Comparison of ENCODE assay signal across 11 cellular contexts in genomic region chr7:23072043-23072442, GRCh38. TPM values are rescaled to one million over a fixed set of nuclear protein-coding genes. Genes with fewer than 3 reads are reported as not detected.
DNase-seq lines count a peak whose midpoint lies in the region; TF ChIP-seq lines count a peak whose summit lies in the region.
"Had no signal": no experiment of that assay in that cellular context is flagged by ENCODE, and none has a peak within 500 bp of the region (broad histone marks: within the 10 kb centered on the region; RNA-seq: fewer than 3 reads in every experiment).

No MANE protein-coding gene starts in this region.

- no peak overlapping the region for H3K4me2 ChIP-seq in mesendoderm (ENCODE audit: low read length)

- H3K36me3 ChIP-seq in BJ (ENCODE audit: control insufficient read depth, insufficient read depth, low read length) (no peaks in the 10 kb centered on the region), brain microvascular endothelial cell (replicated peaks) (no peaks in the 10 kb centered on the region), mesendoderm (ENCODE audit: control insufficient read depth, insufficient read depth, low read length) (no peaks in the 10 kb centered on the region)

- H2BK15ac ChIP-seq in mesendoderm (replicated peaks; ENCODE audit: low read depth), result no peak overlapping the region

- no peak overlapping the region for H3K23ac ChIP-seq in mesendoderm (ENCODE audit: low read length)

- no peak overlapping the region for H4K8ac ChIP-seq in mesendoderm (ENCODE audit: low read depth, low read length)

- H3K4ac ChIP-seq in mesendoderm (ENCODE audit: low read depth, low read length), result no peak overlapping the region

- no peak overlapping the region for H3K27ac ChIP-seq in brain microvascular endothelial cell
- H3K27ac ChIP-seq in mesendoderm (ENCODE audit: low read depth, low read length), result no peak overlapping the region

- no peak for DNase-seq in BJ (ENCODE audit: low read depth)
- peak; percentile 69 for DNase-seq in LHCN-M2 (ENCODE audit: low read depth)
- no peak for DNase-seq in brain microvascular endothelial cell
- peak; percentile 48 for DNase-seq in mesendoderm
- DNase-seq in GM13977 (ENCODE audit: low spot score), result no peak
- DNase-seq in NK-92 (lab: John Stamatoyannopoulos, UW; ENCODE audit: unreplicated experiment), result no peak
- no peak for DNase-seq in stimulated activated naive CD4-positive, alpha-beta T cell treated with Interleukin-2 at 50 U/mL for 16 hours (lab: John Stamatoyannopoulos, UW)
- no peak for DNase-seq in GM19240 (ENCODE audit: insufficient read length, low spot score)
- DNase-seq: amygdala, MM.1S, T-helper 17 cell had no signal

- no peak overlapping the region for H2BK120ac ChIP-seq in mesendoderm (ENCODE audit: low read depth, low read length)

- no peaks in the 10 kb centered on the region for H3K27me3 ChIP-seq in BJ (ENCODE audit: control insufficient read depth, insufficient read depth, low read length)
- no peaks in the 10 kb centered on the region for H3K27me3 ChIP-seq in brain microvascular endothelial cell (replicated peaks)
- no peaks in the 10 kb centered on the region for H3K27me3 ChIP-seq in mesendoderm (ENCODE audit: insufficient read depth, low read length, poor library complexity)

- in situ Hi-C loops in brain microvascular endothelial cell (cut with HindIII; ENCODE audit: low pct_ligation_motif_present, low sequenced_read_pairs), result loop anchor here (25.0 kb wide), 2 partner anchors 210 to 510 kb away; no protein-coding TSS in a partner anchor
- in situ Hi-C loops in GM13977 (cut with MboI; ENCODE audit: low pct_unique_long_range_greater_than_20kb, low sequenced_read_pairs, unreplicated experiment), result loop anchor here (25.0 kb wide), 1 partner anchor 335 kb away; the partner anchor contains the start of gene IL6

- CTCF ChIA-PET in BJ (lab: Yijun Ruan, JAX), result interaction anchor here (0.6 to 1.0 kb wide), 3 partner anchors 14 to 123 kb away, joined by 3 read pairs; no protein-coding TSS in a partner anchor

- H2BK5ac ChIP-seq in mesendoderm (ENCODE audit: low read length), result no peak overlapping the region

- POLR2A ChIA-PET in BJ (lab: Charles Lee), result no interaction called here

- no CpG with 5 or more reads among the region's 1 CpG for WGBS in mesendoderm (ENCODE audit: extremely low coverage, insufficient coverage, low lambda C conversion rate)

- no peak overlapping the region for H3K56ac ChIP-seq in mesendoderm (ENCODE audit: low read length)

- no peaks in the 10 kb centered on the region for H3K79me2 ChIP-seq in mesendoderm (ENCODE audit: control insufficient read depth, insufficient read depth, low read length)

- H3K4me3 ChIP-seq in BJ (ENCODE audit: low read depth, low read length) (no peak overlapping the region), brain microvascular endothelial cell (ENCODE audit: low read depth, low read length) (no peak overlapping the region), mesendoderm (ENCODE audit: low read length) (no peak overlapping the region)

- peaks cover 2% of the 10 kb centered on the region for H3K4me1 ChIP-seq in mesendoderm (ENCODE audit: control insufficient read depth, low read depth, low read length)

- H4K5ac ChIP-seq in mesendoderm (ENCODE audit: low read length), result no peak overlapping the region

- H2AK5ac ChIP-seq in mesendoderm (ENCODE audit: low read length), result no peak overlapping the region

- TF ChIP-seq CTCF in BJ (IDR thresholded peaks at IDR 0.05; ENCODE audit: insufficient read depth, low read depth, low read length) (peak; percentile 35; the same call in 1 of the 2 replicates), brain microvascular endothelial cell (IDR thresholded peaks at IDR 0.05; ENCODE audit: low read depth, low read length, missing control alignments) (peak; percentile 37), GM13977 (IDR thresholded peaks at IDR 0.05; ENCODE audit: extremely low read depth, insufficient read depth, missing control alignments) (no peak)

- H3K79me1 ChIP-seq in mesendoderm (ENCODE audit: low read length), result no peaks in the 10 kb centered on the region

- no peak overlapping the region for H3K18ac ChIP-seq in mesendoderm (ENCODE audit: low read length)

- H3K9ac ChIP-seq in mesendoderm (ENCODE audit: low read length), result no peak overlapping the region

RNA-seq across cellular contexts. Expression of gene KLHL7, which starts 33.5 kb away (rescaled TPM):
- 14.8 and 31.7 TPM in 2 replicates for polyA plus RNA-seq in BJ (2011; rRNA removed)
- polyA minus RNA-seq in BJ (2011; rRNA and poly(A)+ RNA removed), result 8.6 and 11.7 TPM in 2 replicates
- 68.8 and 88.9 TPM in 2 replicates for total RNA-seq in LHCN-M2 (2014; rRNA removed)
- polyA plus RNA-seq in LHCN-M2 (2012), result 30.3 TPM
- 70.2 TPM for polyA plus RNA-seq in mesendoderm (2013, experiment 1 of 2)
- polyA plus RNA-seq in mesendoderm (2013, experiment 2 of 2), result 77.7 TPM

RNA-seq across cellular contexts. Expression of gene HYCC1, which starts 58.1 kb away (rescaled TPM):
- 39.3 and 69.6 TPM in 2 replicates for polyA plus RNA-seq in BJ (2011; rRNA removed)
- 32.3 and 34.1 TPM in 2 replicates for polyA minus RNA-seq in BJ (2011; rRNA and poly(A)+ RNA removed)
- 209 and 221 TPM in 2 replicates for total RNA-seq in LHCN-M2 (2014; rRNA removed)
- polyA plus RNA-seq in LHCN-M2 (2012), result 28.1 TPM
- 121 TPM for polyA plus RNA-seq in mesendoderm (2013, experiment 1 of 2)
- polyA plus RNA-seq in mesendoderm (2013, experiment 2 of 2), result 119 TPM

Comparison
In these comparisons a context has a peak if more than half of its experiments do, and no peak if none do; other contexts are left out.
1. DNase-seq: peak in LHCN-M2 (single experiment) and mesendoderm (single experiment); none in BJ (single experiment), brain microvascular endothelial cell (single experiment), GM13977 (single experiment), NK-92 (single experiment), stimulated activated naive CD4-positive, alpha-beta T cell treated with Interleukin-2 at 50 U/mL for 16 hours (single experiment) and GM19240 (single experiment).